8 cellular contexts compared by ENCODE assay signal in genomic region chr12:6827437-6827894, GRCh38. TPM values are rescaled to one million over a fixed set of nuclear protein-coding genes. Genes with fewer than 3 reads are reported as not detected.
DNase-seq lines count a peak whose midpoint lies in the region; ATAC-seq and TF ChIP-seq lines count a peak whose summit lies in the region.

No MANE protein-coding gene starts in this region.

- H3K4me3 ChIP-seq in AG04450 (ENCODE audit: low read depth, low read length): peak overlapping the region; percentile 44
- H3K4me3 ChIP-seq in HCT116 (replicated peaks in 1 of 2; ENCODE audit: low read depth in 1 of 2, low read length in 2 of 2): peak overlapping the region; percentile 54 to 95
- H3K4me3 ChIP-seq in fibroblast of lung (replicated peaks in 1 of 4; ENCODE audit: control extremely low read depth in 1 of 4, insufficient read depth in 1 of 4, low read depth in 3 of 4, low read length in 4 of 4): peak overlapping the region in 3 of 4 experiments; percentile 19 to 40 (median 34)

- H3K9me3 ChIP-seq in AG04450 (ENCODE audit: control insufficient read depth, insufficient read depth, low read length) (no peaks in the 10 kb centered on the region; the same call in 1 of the 2 replicates), HCT116 (ENCODE audit: control insufficient read depth in 1 of 2, insufficient read depth in 1 of 2, low read depth in 1 of 2, low read length in 2 of 2) (no peaks in the 10 kb centered on the region), fibroblast of lung (ENCODE audit: control insufficient read depth, insufficient read depth, low read depth, low read length) (no peaks in the 10 kb centered on the region)

- no peaks in the 10 kb centered on the region for H3K27me3 ChIP-seq in AG04450 (ENCODE audit: control insufficient read depth, insufficient read depth, low read length)
- H3K27me3 ChIP-seq in HCT116 (ENCODE audit: insufficient read depth, low read length): peaks cover 1% of the 10 kb centered on the region; the same call in 1 of the 2 replicates
- H3K27me3 ChIP-seq in fibroblast of lung (ENCODE audit: control insufficient read depth, insufficient read depth, low read length): peaks cover 2% of the 10 kb centered on the region

- CTCF ChIA-PET in AG04450 (lab: Charles Lee) (interaction anchor here (0.6 to 11.8 kb wide), 6 partner anchors 14 to 290 kb away, joined by 3 to 165 read pairs (median 4); partner anchors contain the start of gene MLF2), HCT116 (lab: Charles Lee) (interaction anchor here (1.4 to 2.7 kb wide), 3 partner anchors 24 to 74 kb away, joined by 3 to 11 read pairs (median 8); partner anchors contain the start of genes CDCA3, MLF2, PTMS and USP5)

- H3K4me3 Mint-ChIP-seq in natural killer cell: peak overlapping the region; percentile 70

- H3K79me2 ChIP-seq in HCT116 (ENCODE audit: insufficient read depth, low read length) (peaks cover 31% of the 10 kb centered on the region), fibroblast of lung (ENCODE audit: control insufficient read depth, insufficient read depth, low read length) (peaks cover 26% of the 10 kb centered on the region)

- DNase-seq in AG04450 (ENCODE audit: low read depth, low spot score): peak; percentile 46
- DNase-seq in HCT116 (ENCODE audit: low read depth, low spot score): peak; percentile 69
- peak; percentile 73 for DNase-seq in NCI-H526 treated with DMSO at 0.1 percent for 48 hours (lab: John Stamatoyannopoulos, UW)
- DNase-seq in activated T-cell treated with anti-CD3 and anti-CD28 coated beads, Interleukin-2, amount 50 U/mL, for 1 hour: peak; percentile 48
- peak; percentile 78 to 83 for DNase-seq in fibroblast of lung (ENCODE audit: low read depth in 2 of 2)
- no peak for DNase-seq in natural killer cell
- peak; percentile 71 for DNase-seq in stromal cell of bone marrow (ENCODE audit: low read depth)
- no peak for DNase-seq in GM19240 (ENCODE audit: insufficient read length, low spot score)

- H3K27me3 Mint-ChIP-seq in natural killer cell (ENCODE audit: low read depth in 2 of 2): peaks cover 72% of the 10 kb centered on the region in 2 donors

- BruUV-seq in HCT116 (replicated peaks; lab: Mats Ljungman, UMichigan): TSS peak; percentile 40

- peak; percentile 81 for TF ChIP-seq POLR2A in HCT116 (IDR thresholded peaks at IDR 0.05; ENCODE audit: borderline replicate concordance, extremely low read depth, insufficient read depth, insufficient read length)

- H3K9me2 ChIP-seq in HCT116 (ENCODE audit: insufficient read depth): no peaks in the 10 kb centered on the region

- H3K4me1 Mint-ChIP-seq in natural killer cell: peaks cover 20 to 33% of the 10 kb centered on the region in 2 donors

- H3K4me2 ChIP-seq in HCT116 (ENCODE audit: low read length): peak overlapping the region; percentile 91
- H3K4me2 ChIP-seq in fibroblast of lung (ENCODE audit: extremely low read depth, insufficient read depth, low read length): peak overlapping the region; percentile 73

- RAD21 ChIA-PET in HCT116 (lab: Charles Lee; ENCODE audit: low non-redundant PET in 1 of 2, low total read pairs in 2 of 2, uncharacterized antibody in 2 of 2, unreplicated experiment in 2 of 2): no interaction called here

- H3K4me1 ChIP-seq in HCT116 (ENCODE audit: control insufficient read depth in 1 of 2, insufficient read depth in 2 of 2, low read length in 2 of 2) (peaks cover 12 to 35% of the 10 kb centered on the region in 2 experiments), fibroblast of lung (ENCODE audit: control insufficient read depth, extremely low read depth, insufficient read depth, low read length) (peaks cover 18% of the 10 kb centered on the region)

- TF ChIP-seq CTCF in AG04450 (IDR thresholded peaks at IDR 0.05; ENCODE audit: low read depth, low read length): no peak
- TF ChIP-seq CTCF in HCT116 (IDR thresholded peaks at IDR 0.05 in 2 of 3, conservative IDR thresholded peaks at IDR 0.05 in 1 of 3; ENCODE audit: borderline replicate concordance in 1 of 3, insufficient read depth in 1 of 3, low read depth in 2 of 3, low read length in 2 of 3): no peak
- no peak for TF ChIP-seq CTCF in fibroblast of lung (conservative IDR thresholded peaks at IDR 0.05 in 1 of 2, IDR thresholded peaks at IDR 0.05 in 1 of 2; ENCODE audit: low read depth in 1 of 2, low read length in 2 of 2)
- no peak for TF ChIP-seq CTCF in natural killer cell (IDR thresholded peaks at IDR 0.05)

- no peak for TF ChIP-seq RAD21 in HCT116 (IDR thresholded peaks at IDR 0.05; ENCODE audit: low read depth)

- peaks cover 5 to 17% of the 10 kb centered on the region in 2 experiments; a peak in 2 of 4 replicates for H3K36me3 ChIP-seq in HCT116 (ENCODE audit: control insufficient read depth in 1 of 2, insufficient read depth in 2 of 2, low read length in 2 of 2)
- H3K36me3 ChIP-seq in fibroblast of lung (ENCODE audit: control insufficient read depth, insufficient read depth, low read length): peaks cover 20% of the 10 kb centered on the region

- H4K20me1 ChIP-seq in HCT116 (ENCODE audit: insufficient read depth) (no peaks in the 10 kb centered on the region), fibroblast of lung (ENCODE audit: control insufficient read depth, extremely low read depth, insufficient read depth, low read length) (no peaks in the 10 kb centered on the region)

- peak overlapping the region; percentile 66 for H3K9ac ChIP-seq in HCT116 (ENCODE audit: low read length)
- H3K9ac ChIP-seq in fibroblast of lung (ENCODE audit: insufficient read depth, low read length): peak overlapping the region; percentile 51

- no peaks in the 10 kb centered on the region for H3K9me3 Mint-ChIP-seq in natural killer cell

- intact Hi-C loops in HCT116 (cut with micrococcal nuclease): no loop called here
- intact Hi-C loops in natural killer cell (cut with micrococcal nuclease): loop anchor here (5.0 kb wide), 1 partner anchor 75 kb away; the partner anchor contains the start of gene MLF2

- no peaks in the 10 kb centered on the region for H3K36me3 Mint-ChIP-seq in natural killer cell

- H3K27ac ChIP-seq in AG04450 (ENCODE audit: low read depth, low read length): peak overlapping the region; percentile 65
- peak overlapping the region; percentile 78 for H3K27ac ChIP-seq in HCT116 (ENCODE audit: low read depth, low read length)
- peak overlapping the region; percentile 78 for H3K27ac ChIP-seq in fibroblast of lung (ENCODE audit: insufficient read depth, low read length)

- H2AFZ ChIP-seq in HCT116 (ENCODE audit: low read depth, low read length, poor library complexity, severe bottlenecking): no peak overlapping the region
- H2AFZ ChIP-seq in fibroblast of lung (ENCODE audit: low read length): peak overlapping the region; percentile 21

- H3K27ac Mint-ChIP-seq in natural killer cell: no peak overlapping the region

- POLR2A ChIA-PET in AG04450 (lab: Yijun Ruan, JAX): interaction anchor here (0.5 to 3.6 kb wide), 9 partner anchors 14 to 293 kb away, joined by 3 to 26 read pairs (median 4); partner anchors contain the start of genes CDCA3, GAPDH, GNB3 and MLF2
- POLR2A ChIA-PET in HCT116 (lab: Charles Lee): interaction anchor here (1.0 to 3.6 kb wide), 3 partner anchors 41 to 138 kb away, joined by 3 to 11 read pairs (median 4); partner anchors contain the start of genes PTMS and ZNF384

- ATAC-seq in HCT116 (peak; percentile 66), natural killer cell (no peak)

TF ChIP-seq in HCT116, 20 proteins besides CTCF, POLR2A, EP300 and RAD21:
- TF ChIP-seq POLR2AphosphoS5 (IDR thresholded peaks at IDR 0.05; ENCODE audit: low read depth, low read length): peak; percentile 85
- no peak for TF ChIP-seq EZH2 (IDR thresholded peaks at IDR 0.05)

RNA-seq across cellular contexts. Expression of gene P3H3, which starts 0.7 kb away (rescaled TPM):
- polyA plus RNA-seq in AG04450 (2011; rRNA removed) (45.5 and 65.3 TPM in 2 replicates), fibroblast of lung (39.8 and 44.0 TPM in 2 replicates)
- 29.9 and 33.6 TPM in 2 replicates for polyA minus RNA-seq in AG04450 (2011; rRNA and poly(A)+ RNA removed)
- total RNA-seq in HCT116 (2021; ENCODE audit: unreplicated experiment) (32.2 TPM), fibroblast of lung (72.4 and 96.3 TPM in 2 replicates), natural killer cell (1 to 10 TPM in 1 of 3 donors, under 1 TPM in 1, not detected in 1; 0.72 to 1.8 TPM)
- 24.3 and 25.5 TPM in 2 replicates for polyA plus RNA-seq in HCT116 (2012)
- polyA plus RNA-seq in fibroblast of lung (2012): 103 and 104 TPM in 2 replicates
- polyA minus RNA-seq in fibroblast of lung (ENCODE audit: low replicate concordance): 54.0 and 58.8 TPM in 2 replicates

RNA-seq across cellular contexts. Expression of gene GPR162, which starts 5.8 kb away (rescaled TPM):
- polyA plus RNA-seq in AG04450 (2011; rRNA removed) (5.2 and 7.6 TPM in 2 replicates), fibroblast of lung (3.3 and 5.6 TPM in 2 replicates)
- 6.8 and 7.5 TPM in 2 replicates for polyA minus RNA-seq in AG04450 (2011; rRNA and poly(A)+ RNA removed)
- total RNA-seq in HCT116 (2021; ENCODE audit: unreplicated experiment) (2.3 TPM), fibroblast of lung (11.1 and 11.8 TPM in 2 replicates), natural killer cell (1 to 10 TPM in 1 of 3 donors, under 1 TPM in 2; 0.39 to 2.1 (median 0.68) TPM)
- 2.8 and 2.9 TPM in 2 replicates for polyA plus RNA-seq in HCT116 (2012)
- 8.5 and 14.1 TPM in 2 replicates for polyA plus RNA-seq in fibroblast of lung (2012)
- polyA minus RNA-seq in fibroblast of lung (ENCODE audit: low replicate concordance): 10.3 and 26.0 TPM in 2 replicates

RNA-seq across cellular contexts. Expression of gene GNB3, which starts 13.3 kb away (rescaled TPM):
- polyA plus RNA-seq in AG04450 (2011; rRNA removed) (3.4 and 3.6 TPM in 2 replicates), fibroblast of lung (2.7 and 3.7 TPM in 2 replicates)
- polyA minus RNA-seq in AG04450 (2011; rRNA and poly(A)+ RNA removed): 3.8 and 4.4 TPM in 2 replicates
- total RNA-seq in HCT116 (2021; ENCODE audit: unreplicated experiment) (8.7 TPM), fibroblast of lung (1.3 and 1.7 TPM in 2 replicates), natural killer cell (not detected)
- 8.5 and 9.8 TPM in 2 replicates for polyA plus RNA-seq in HCT116 (2012)
- polyA plus RNA-seq in fibroblast of lung (2012): 2.7 and 3.8 TPM in 2 replicates
- polyA minus RNA-seq in fibroblast of lung (ENCODE audit: low replicate concordance): 0.63 and 3.9 TPM in 2 replicates

RNA-seq across cellular contexts. Expression of gene CDCA3, which starts 23.6 kb away (rescaled TPM):
- polyA plus RNA-seq in AG04450 (2011; rRNA removed) (11.6 and 12.5 TPM in 2 replicates), fibroblast of lung (9.4 and 56.9 TPM in 2 replicates)
- 8.0 and 8.7 TPM in 2 replicates for polyA minus RNA-seq in AG04450 (2011; rRNA and poly(A)+ RNA removed)
- total RNA-seq in HCT116 (2021; ENCODE audit: unreplicated experiment) (63.0 TPM), fibroblast of lung (1.5 and 9.1 TPM in 2 replicates), natural killer cell (1 to 10 TPM; 1.4 to 3.3 (median 1.4) TPM)
- polyA plus RNA-seq in HCT116 (2012): 72.5 and 92.7 TPM in 2 replicates
- 9.4 and 53.2 TPM in 2 replicates for polyA plus RNA-seq in fibroblast of lung (2012)
- 11.3 and 34.7 TPM in 2 replicates for polyA minus RNA-seq in fibroblast of lung (ENCODE audit: low replicate concordance)

RNA-seq across cellular contexts. Expression of gene USP5, which starts 24.5 kb away (rescaled TPM):
- polyA plus RNA-seq in AG04450 (2011; rRNA removed): 47.1 and 54.8 TPM in 2 replicates
- 96.2 and 123 TPM in 2 replicates for polyA minus RNA-seq in AG04450 (2011; rRNA and poly(A)+ RNA removed)
- total RNA-seq in HCT116 (2021; ENCODE audit: unreplicated experiment): 175 TPM
- 76.8 and 88.7 TPM in 2 replicates for polyA plus RNA-seq in HCT116 (2012)
- 53.4 and 69.9 TPM in 2 replicates for total RNA-seq in fibroblast of lung
- polyA plus RNA-seq in fibroblast of lung: 42.2 and 66.3 TPM in 2 replicates
- polyA plus RNA-seq in fibroblast of lung (2012): 58.3 and 91.9 TPM in 2 replicates
- 168 and 268 TPM in 2 replicates for polyA minus RNA-seq in fibroblast of lung (ENCODE audit: low replicate concordance)
- total RNA-seq in natural killer cell: 10 to 100 TPM; 48.3 to 67.2 (median 57.2) TPM

Comparison
In these comparisons a context has a peak if more than half of its experiments do, and no peak if none do; other contexts are left out.
1. DNase-seq: peak in AG04450 (single experiment), HCT116 (single experiment), NCI-H526 treated with DMSO at 0.1 percent for 48 hours (single experiment), activated T-cell treated with anti-CD3 and anti-CD28 coated beads, Interleukin-2, amount 50 U/mL, for 1 hour (single experiment), fibroblast of lung (2 of 2) and stromal cell of bone marrow (single experiment); none in natural killer cell (single experiment) and GM19240 (single experiment).
2. RNA of gene P3H3, which starts 0.7 kb away (total RNA-seq): 72.4 to 96.3 TPM in fibroblast of lung and 32.2 TPM in HCT116 (single experiment); 0.72 to 1.8 TPM in natural killer cell; every median in the first group is over 10 times any median in the second.
3. Peak in every context shown above with its lines, with median percentiles within 50 percentile points of each other: H3K27ac ChIP-seq and H3K4me3 ChIP-seq.